In the genomic region with DNA sequence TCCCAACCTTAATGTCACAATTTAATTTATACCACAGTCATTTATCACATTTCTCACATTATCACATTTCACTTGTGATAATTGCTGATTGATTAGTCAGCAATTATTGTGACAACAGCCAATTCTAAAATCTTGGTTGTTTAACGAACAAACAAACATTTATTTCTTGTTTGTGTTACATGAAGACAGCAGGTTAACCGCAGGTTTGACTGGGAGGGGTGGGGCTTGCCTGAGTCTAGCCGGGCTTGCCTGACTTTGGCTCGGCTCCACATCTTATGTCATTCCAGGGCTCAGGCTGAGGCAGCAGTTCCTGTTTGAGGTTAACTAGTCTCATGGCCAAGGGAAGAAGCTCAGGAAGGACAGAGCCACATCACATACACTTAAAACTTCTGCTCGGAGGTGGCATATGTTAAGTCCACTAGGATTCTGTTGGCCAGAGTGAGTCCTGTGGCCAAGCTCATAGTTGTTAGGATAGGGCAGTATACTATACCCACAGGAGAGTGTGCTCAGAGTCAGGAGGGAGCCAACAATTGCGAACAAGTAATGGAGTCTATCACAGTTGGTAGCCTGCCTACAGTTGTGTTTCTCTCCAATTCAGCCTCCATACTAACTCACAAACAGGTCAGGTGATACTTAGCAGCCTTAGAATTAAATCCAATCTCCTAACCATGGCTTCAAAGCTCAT, we compare ENCODE assay signal across 8 cellular contexts.
DNase-seq lines count a peak whose midpoint lies in the region; ATAC-seq and TF ChIP-seq lines count a peak whose summit lies in the region.

No MANE protein-coding gene starts in this region.

- H3K27ac ChIP-seq in SJSA1 (no peak overlapping the region), WERI-Rb-1 (no peak overlapping the region), esophagus muscularis mucosa (replicated peaks in 1 of 4) (no peak overlapping the region)

- peak; percentile 38 for DNase-seq in DMS 273 treated with DMSO at 0.1 percent for 48 hours (lab: John Stamatoyannopoulos, UW)
- DNase-seq in HS-27A (ENCODE audit: low read depth): peak; percentile 15
- DNase-seq in SJSA1 (ENCODE audit: low read depth in 1 of 2, low spot score in 2 of 2): peak; percentile 48 to 68
- DNase-seq in fibroblast of the conjunctiva (ENCODE audit: low read depth): peak; percentile 6
- DNase-seq in posterior vena cava (ENCODE audit: low spot score): peak; percentile 82
- DNase-seq in WERI-Rb-1: no peak
- DNase-seq in esophagus muscularis mucosa (ENCODE audit: extremely low spot score): no peak

- TF ChIP-seq EP300 in esophagus muscularis mucosa (IDR thresholded peaks at IDR 0.05): no peak

- TF ChIP-seq CTCF in WERI-Rb-1 (IDR thresholded peaks at IDR 0.05; ENCODE audit: low read depth, low read length): no peak
- TF ChIP-seq CTCF in esophagus muscularis mucosa (IDR thresholded peaks at IDR 0.05): no peak

- TF ChIP-seq POLR2A in esophagus muscularis mucosa (IDR thresholded peaks at IDR 0.05; ENCODE audit: low read depth): no peak

- H3K27me3 ChIP-seq in SJSA1 (replicated peaks) (no peaks in the 10 kb centered on the region), WERI-Rb-1 (ENCODE audit: insufficient read depth, low read depth, severe bottlenecking) (no peaks in the 10 kb centered on the region), esophagus muscularis mucosa (no peaks in the 10 kb centered on the region)

- H3K36me3 ChIP-seq in SJSA1 (no peaks in the 10 kb centered on the region), WERI-Rb-1 (no peaks in the 10 kb centered on the region), esophagus muscularis mucosa (no peaks in the 10 kb centered on the region)

- no peak for ATAC-seq in GM21825 (IDR thresholded peaks at IDR 0.05; ENCODE audit: unreplicated experiment)

- H3K9me3 ChIP-seq in SJSA1 (replicated peaks) (no peaks in the 10 kb centered on the region), WERI-Rb-1 (ENCODE audit: severe bottlenecking) (no peaks in the 10 kb centered on the region), esophagus muscularis mucosa (no peaks in the 10 kb centered on the region)

- WGBS in esophagus muscularis mucosa: 45% methylated on average over 6 of the region's 6 CpGs

- intact Hi-C loops in posterior vena cava (cut with DNase I): no loop called here
- intact Hi-C loops in esophagus muscularis mucosa (cut with DNase I): no loop called here

- H3K4me3 ChIP-seq in SJSA1 (no peak overlapping the region), WERI-Rb-1 (ENCODE audit: low read depth, low read length) (no peak overlapping the region), esophagus muscularis mucosa (no peak overlapping the region)

- H3K4me1 ChIP-seq in SJSA1 (replicated peaks): peaks cover 13% of the 10 kb centered on the region
- H3K4me1 ChIP-seq in esophagus muscularis mucosa: peaks cover 10 to 13% (median 12%) of the 10 kb centered on the region in 4 donors

Comparison
In these comparisons a context has a peak if more than half of its experiments do, and no peak if none do; other contexts are left out.
1. DNase-seq: peak in DMS 273 treated with DMSO at 0.1 percent for 48 hours (single experiment), HS-27A (single experiment), SJSA1 (2 of 2), fibroblast of the conjunctiva (single experiment) and posterior vena cava (single experiment); none in WERI-Rb-1 (single experiment) and esophagus muscularis mucosa (single experiment).